Comparison of ENCODE assay signal across 10 cellular contexts in the genomic region with DNA sequence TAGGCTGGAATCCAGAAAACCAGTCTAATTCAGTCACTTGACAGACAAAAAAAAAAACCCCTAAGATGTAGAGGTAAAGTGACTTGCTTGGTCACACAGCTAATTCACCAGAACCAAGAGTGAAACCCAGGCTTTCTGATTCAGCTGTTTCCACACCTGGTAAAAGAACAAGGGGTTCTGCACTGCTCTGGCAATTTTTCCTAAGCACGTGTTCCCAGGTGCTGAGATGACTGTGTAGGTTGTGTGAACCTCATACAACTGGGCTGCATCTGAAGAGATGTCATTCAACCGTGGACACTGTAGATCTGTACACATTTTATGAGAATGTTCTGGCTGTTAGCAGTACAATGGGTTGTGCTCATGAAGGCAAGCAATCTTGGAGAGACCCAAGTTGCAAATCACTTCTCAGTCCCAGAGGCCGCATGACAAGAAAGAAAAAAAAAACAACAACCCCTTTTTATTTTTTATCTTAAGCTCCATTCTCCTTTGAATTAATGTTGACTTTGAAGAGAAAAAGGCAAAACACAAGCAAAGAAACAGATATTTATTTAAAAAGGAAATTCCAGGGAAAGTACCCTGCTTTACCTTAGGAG.
DNase-seq lines count a peak whose midpoint lies in the region; ATAC-seq and TF ChIP-seq lines count a peak whose summit lies in the region.
"Had no signal": no experiment of that assay in that cellular context is flagged by ENCODE, and none has a peak within 500 bp of the region (broad histone marks: within the 10 kb centered on the region; RNA-seq: fewer than 3 reads in every experiment).

No MANE protein-coding gene starts in this region.

- peaks cover 15% of the 10 kb centered on the region for H3K36me3 Mint-ChIP-seq in activated CD8-positive, alpha-beta T cell treated with anti-CD3 and anti-CD28 coated beads for 36 hours (ENCODE audit: low read depth)
- H3K36me3 Mint-ChIP-seq in stimulated activated naive B cell treated with anti-CD40 and anti-IgM and Interleukin-4, amounts not matched to agents 10 μg/mL and 1 μg/mL and 100 μg/mL, for 72 hours = peaks cover 0 to 6% of the 10 kb centered on the region in 2 donors

- ATAC-seq in HG02973 (IDR thresholded peaks at IDR 0.05; ENCODE audit: unreplicated experiment) = peak; percentile 79
- ATAC-seq in activated CD8-positive, alpha-beta T cell treated with anti-CD3 and anti-CD28 coated beads for 36 hours = peak; percentile 57
- ATAC-seq in stimulated activated naive B cell treated with anti-CD40 and anti-IgM and Interleukin-4, amounts not matched to agents 10 μg/mL and 1 μg/mL and 100 μg/mL, for 72 hours (replicated peaks) = peak; percentile 86 to 90
- no peak for ATAC-seq in left lung

- H3K36me3 ChIP-seq in left lung = peaks cover 0 to 22% of the 10 kb centered on the region in 2 donors

- intact Hi-C loops in activated CD8-positive, alpha-beta T cell treated with anti-CD3 and anti-CD28 coated beads for 36 hours (cut with micrococcal nuclease) = loop anchor here (2.0 to 10.0 kb wide), 3 partner anchors 95 to 245 kb away; partner anchors contain the start of genes DTL and INTS7
- intact Hi-C loops in left lung (cut with DNase I) = no loop called here

- H3K27ac ChIP-seq in left lung = no peak overlapping the region

- no peaks in the 10 kb centered on the region for H3K9me3 Mint-ChIP-seq in activated CD8-positive, alpha-beta T cell treated with anti-CD3 and anti-CD28 coated beads for 36 hours
- no peaks in the 10 kb centered on the region for H3K9me3 Mint-ChIP-seq in stimulated activated naive B cell treated with anti-CD40 and anti-IgM and Interleukin-4, amounts not matched to agents 10 μg/mL and 1 μg/mL and 100 μg/mL, for 72 hours
- H3K9me3 Mint-ChIP-seq: activated naive CD4-positive, alpha-beta T cell treated with anti-CD3 and anti-CD28 coated beads, Interleukin-2, amount 50 U/mL, for 24 hours had no signal

- POLR2A ChIA-PET in activated CD8-positive, alpha-beta T cell treated with anti-CD3 and anti-CD28 coated beads for 36 hours (lab: Charles Lee) = interaction anchor here (0.6 to 1.9 kb wide), 5 partner anchors 52 to 256 kb away, joined by 3 to 7 read pairs (median 3); no protein-coding TSS in a partner anchor

- DNase-seq in activated CD8-positive, alpha-beta memory T cell treated with anti-CD3 and anti-CD28 coated beads, Interleukin-2, amount 50 U/mL, for 24 hours (ENCODE audit: extremely low read depth) = peak; percentile 20
- DNase-seq in activated CD8-positive, alpha-beta memory T cell treated with anti-CD3 and anti-CD28 coated beads, Interleukin-2, amount 50 U/mL, for 4 hours = no peak
- peak; percentile 81 for DNase-seq in activated CD8-positive, alpha-beta T cell treated with anti-CD3 and anti-CD28 coated beads for 36 hours
- peak; percentile 78 for DNase-seq in stimulated activated naive B cell treated with anti-CD40 and anti-IgM and Interleukin-4, amounts not matched to agents 10 μg/mL and 1 μg/mL and 100 μg/mL, for 72 hours
- no peak for DNase-seq in foreskin fibroblast
- no peak for DNase-seq in NOMO-1 treated with dmso at 0.1 percent for 144 hours (lab: John Stamatoyannopoulos, UW; ENCODE audit: unreplicated experiment)
- DNase-seq in left lung = no peak
- DNase-seq: AML-193 had no signal

- peaks cover 0 to 13% of the 10 kb centered on the region in 2 donors for H3K4me1 ChIP-seq in left lung

- peaks cover 0 to 3% of the 10 kb centered on the region in 2 donors for H3K27me3 ChIP-seq in left lung

- H3K9me3 ChIP-seq in left lung = no peaks in the 10 kb centered on the region

- TF ChIP-seq CTCF in activated CD8-positive, alpha-beta T cell treated with anti-CD3 and anti-CD28 coated beads for 36 hours (IDR thresholded peaks at IDR 0.05) = no peak
- TF ChIP-seq CTCF in foreskin fibroblast (IDR thresholded peaks at IDR 0.05; ENCODE audit: low read depth, low read length) (no peak), left lung (IDR thresholded peaks at IDR 0.05) (no peak)

- CTCF ChIA-PET in activated CD8-positive, alpha-beta T cell treated with anti-CD3 and anti-CD28 coated beads for 36 hours (lab: Charles Lee) = interaction anchor here (0.9 to 2.9 kb wide), 6 partner anchors 52 to 361 kb away, joined by 3 to 17 read pairs (median 4); partner anchors contain the start of genes DTL, INTS7 and SLC30A1

- H3K27ac Mint-ChIP-seq in activated CD8-positive, alpha-beta T cell treated with anti-CD3 and anti-CD28 coated beads for 36 hours = no peak overlapping the region
- H3K27ac Mint-ChIP-seq in stimulated activated naive B cell treated with anti-CD40 and anti-IgM and Interleukin-4, amounts not matched to agents 10 μg/mL and 1 μg/mL and 100 μg/mL, for 72 hours = peak overlapping the region; percentile 22
- H3K27ac Mint-ChIP-seq: activated naive CD4-positive, alpha-beta T cell treated with anti-CD3 and anti-CD28 coated beads, Interleukin-2, amount 50 U/mL, for 24 hours had no signal

- H3K4me1 Mint-ChIP-seq in activated CD8-positive, alpha-beta T cell treated with anti-CD3 and anti-CD28 coated beads for 36 hours (ENCODE audit: low read depth) = peaks cover 48% of the 10 kb centered on the region
- H3K4me1 Mint-ChIP-seq in stimulated activated naive B cell treated with anti-CD40 and anti-IgM and Interleukin-4, amounts not matched to agents 10 μg/mL and 1 μg/mL and 100 μg/mL, for 72 hours = peaks cover 13 to 50% of the 10 kb centered on the region in 2 donors

- no peaks in the 10 kb centered on the region for H3K27me3 Mint-ChIP-seq in activated CD8-positive, alpha-beta T cell treated with anti-CD3 and anti-CD28 coated beads for 36 hours
- no peaks in the 10 kb centered on the region for H3K27me3 Mint-ChIP-seq in stimulated activated naive B cell treated with anti-CD40 and anti-IgM and Interleukin-4, amounts not matched to agents 10 μg/mL and 1 μg/mL and 100 μg/mL, for 72 hours
- H3K27me3 Mint-ChIP-seq: activated naive CD4-positive, alpha-beta T cell treated with anti-CD3 and anti-CD28 coated beads, Interleukin-2, amount 50 U/mL, for 24 hours had no signal

- H3K4me3 ChIP-seq in foreskin fibroblast (ENCODE audit: low read depth in 1 of 2, low read length in 2 of 2) = no peak overlapping the region
- H3K4me3 ChIP-seq in left lung = no peak overlapping the region

- no peak overlapping the region for H3K4me3 Mint-ChIP-seq in activated CD8-positive, alpha-beta T cell treated with anti-CD3 and anti-CD28 coated beads for 36 hours
- no peak overlapping the region for H3K4me3 Mint-ChIP-seq in stimulated activated naive B cell treated with anti-CD40 and anti-IgM and Interleukin-4, amounts not matched to agents 10 μg/mL and 1 μg/mL and 100 μg/mL, for 72 hours
- H3K4me3 Mint-ChIP-seq: activated naive CD4-positive, alpha-beta T cell treated with anti-CD3 and anti-CD28 coated beads, Interleukin-2, amount 50 U/mL, for 24 hours had no signal

Comparison
In these comparisons a context has a peak if more than half of its experiments do, and no peak if none do; other contexts are left out.
1. DNase-seq: peak in activated CD8-positive, alpha-beta memory T cell treated with anti-CD3 and anti-CD28 coated beads, Interleukin-2, amount 50 U/mL, for 24 hours (single experiment), activated CD8-positive, alpha-beta T cell treated with anti-CD3 and anti-CD28 coated beads for 36 hours (single experiment) and stimulated activated naive B cell treated with anti-CD40 and anti-IgM and Interleukin-4, amounts not matched to agents 10 μg/mL and 1 μg/mL and 100 μg/mL, for 72 hours (single experiment); none in activated CD8-positive, alpha-beta memory T cell treated with anti-CD3 and anti-CD28 coated beads, Interleukin-2, amount 50 U/mL, for 4 hours (single experiment), foreskin fibroblast (0 of 2), NOMO-1 treated with dmso at 0.1 percent for 144 hours (single experiment) and left lung (0 of 2).